ENCODE assay signal across 8 cellular contexts in the genomic region with DNA sequence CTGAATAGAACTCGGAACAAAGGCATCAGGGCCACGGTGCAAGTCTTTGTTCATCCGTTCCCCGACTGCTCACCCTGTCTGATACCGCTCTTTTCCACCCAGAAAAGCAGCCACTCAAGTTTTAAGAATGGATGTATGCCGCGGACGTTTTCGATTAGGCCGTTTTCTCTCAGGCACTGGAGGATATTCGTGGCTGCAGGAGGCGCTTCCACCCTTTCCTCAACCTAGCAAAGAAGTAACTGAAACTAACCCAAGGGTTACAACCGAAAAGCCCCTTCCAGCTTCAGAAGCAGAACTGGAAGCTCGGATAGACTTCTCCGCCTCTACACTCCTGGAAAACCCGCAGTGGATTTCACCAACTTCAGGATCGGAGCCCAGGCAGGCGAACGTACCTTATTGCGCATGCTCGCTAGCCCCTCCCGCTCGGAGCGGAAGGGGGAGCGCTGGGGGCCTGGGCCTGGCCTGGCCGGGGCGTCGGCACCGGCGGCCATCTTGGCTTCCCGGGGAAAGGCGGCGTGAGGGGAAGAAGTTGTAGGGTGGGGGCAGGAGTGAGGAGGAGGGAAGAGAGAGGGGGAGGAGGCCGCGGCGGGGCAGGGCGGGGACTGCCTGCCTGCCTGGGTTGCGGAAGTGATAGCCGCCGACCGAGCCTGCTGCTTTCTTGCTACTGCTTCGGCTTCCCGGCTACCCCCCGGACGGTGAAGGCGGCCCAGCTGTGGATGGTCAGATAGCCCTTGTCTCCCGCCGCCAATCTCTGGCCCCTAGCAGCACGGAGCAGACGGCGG.
DNase-seq lines count a peak whose midpoint lies in the region; ATAC-seq and TF ChIP-seq lines count a peak whose summit lies in the region.

A gene (plus strand): TSS at position 619 of the 782 bp plus-strand sequence. CDS start 191 bp downstream, outside the sequence.

- TF ChIP-seq CTCF in C4-2B (conservative IDR thresholded peaks at IDR 0.05) = no peak

- H3K27ac ChIP-seq in C4-2B = peak within 1 kb of the TSS; percentile 95

- DNase-seq in NCI-H748 treated with DMSO at 0.1 percent for 48 hours (lab: John Stamatoyannopoulos, UW) (peak; percentile 85), dedifferentiated amniotic fluid mesenchymal stem cell (ENCODE audit: extremely low spot score) (peak; percentile 98), left kidney (ENCODE audit: low read depth, low spot score) (peak; percentile 100)
- DNase-seq in activated CD4-positive, alpha-beta T cell treated with anti-CD3 and anti-CD28 coated beads, Interleukin-2, amount 50 U/mL, for 24 hours (ENCODE audit: low read depth in 1 of 2, low spot score in 1 of 2) = peak; percentile 93 to 98
- peak; percentile 99 for DNase-seq in stimulated activated CD4-positive, alpha-beta T cell treated with anti-CD3 and anti-CD28 coated beads, Interleukin-2, amount 100 ng/mL, for 24 hours

- ATAC-seq in GM19372 (IDR thresholded peaks at IDR 0.05; ENCODE audit: low read depth, unreplicated experiment) (peak; percentile 52), HG03558 (IDR thresholded peaks at IDR 0.05; ENCODE audit: extremely low read depth, unreplicated experiment) (peak; percentile 28)

Comparison
In these comparisons a context has a peak if more than half of its experiments do, and no peak if none do; other contexts are left out.
1. Peak in every context shown above with its lines: DNase-seq, ATAC-seq and H3K27ac ChIP-seq.